1 cellular context compared by ENCODE assay signal in genomic region chr1:32394141-32394889, GRCh38.
TF ChIP-seq lines count a peak whose summit lies in the region.

BSDC1 (minus strand) TSS chr1:32394441; CDS start chr1:32394414, 27 bp downstream.

TF ChIP-seq in K562, 482 proteins besides CTCF, POLR2A, EP300 and RAD21 (continued from another document and continues in another):
- peak; percentile 87 to 89 for TF ChIP-seq NRF1 (conservative IDR thresholded peaks at IDR 0.05 in 1 of 2, IDR thresholded peaks at IDR 0.05 in 1 of 2)
- TF ChIP-seq RBM39 (optimal IDR thresholded peaks at IDR 0.05; ENCODE audit: low read depth, low read length), result no peak
- TF ChIP-seq ZC3H8 (IDR thresholded peaks at IDR 0.05), result no peak
- TF ChIP-seq PKNOX1 (IDR thresholded peaks at IDR 0.05), result peak; percentile 96
- TF ChIP-seq, protein P1, sequence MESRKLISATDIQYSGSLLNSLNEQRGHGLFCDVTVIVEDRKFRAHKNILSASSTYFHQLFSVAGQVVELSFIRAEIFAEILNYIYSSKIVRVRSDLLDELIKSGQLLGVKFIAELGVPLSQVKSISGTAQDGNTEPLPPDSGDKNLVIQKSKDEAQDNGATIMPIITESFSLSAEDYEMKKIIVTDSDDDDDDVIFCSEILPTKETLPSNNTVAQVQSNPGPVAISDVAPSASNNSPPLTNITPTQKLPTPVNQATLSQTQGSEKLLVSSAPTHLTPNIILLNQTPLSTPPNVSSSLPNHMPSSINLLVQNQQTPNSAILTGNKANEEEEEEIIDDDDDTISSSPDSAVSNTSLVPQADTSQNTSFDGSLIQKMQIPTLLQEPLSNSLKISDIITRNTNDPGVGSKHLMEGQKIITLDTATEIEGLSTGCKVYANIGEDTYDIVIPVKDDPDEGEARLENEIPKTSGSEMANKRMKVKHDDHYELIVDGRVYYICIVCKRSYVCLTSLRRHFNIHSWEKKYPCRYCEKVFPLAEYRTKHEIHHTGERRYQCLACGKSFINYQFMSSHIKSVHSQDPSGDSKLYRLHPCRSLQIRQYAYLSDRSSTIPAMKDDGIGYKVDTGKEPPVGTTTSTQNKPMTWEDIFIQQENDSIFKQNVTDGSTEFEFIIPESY (CRISPR knock-in tag; IDR thresholded peaks at IDR 0.05), result peak; percentile 89
- no peak for TF ChIP-seq U2AF2 (optimal IDR thresholded peaks at IDR 0.05; ENCODE audit: low read depth, low read length)
- TF ChIP-seq, protein P2, sequence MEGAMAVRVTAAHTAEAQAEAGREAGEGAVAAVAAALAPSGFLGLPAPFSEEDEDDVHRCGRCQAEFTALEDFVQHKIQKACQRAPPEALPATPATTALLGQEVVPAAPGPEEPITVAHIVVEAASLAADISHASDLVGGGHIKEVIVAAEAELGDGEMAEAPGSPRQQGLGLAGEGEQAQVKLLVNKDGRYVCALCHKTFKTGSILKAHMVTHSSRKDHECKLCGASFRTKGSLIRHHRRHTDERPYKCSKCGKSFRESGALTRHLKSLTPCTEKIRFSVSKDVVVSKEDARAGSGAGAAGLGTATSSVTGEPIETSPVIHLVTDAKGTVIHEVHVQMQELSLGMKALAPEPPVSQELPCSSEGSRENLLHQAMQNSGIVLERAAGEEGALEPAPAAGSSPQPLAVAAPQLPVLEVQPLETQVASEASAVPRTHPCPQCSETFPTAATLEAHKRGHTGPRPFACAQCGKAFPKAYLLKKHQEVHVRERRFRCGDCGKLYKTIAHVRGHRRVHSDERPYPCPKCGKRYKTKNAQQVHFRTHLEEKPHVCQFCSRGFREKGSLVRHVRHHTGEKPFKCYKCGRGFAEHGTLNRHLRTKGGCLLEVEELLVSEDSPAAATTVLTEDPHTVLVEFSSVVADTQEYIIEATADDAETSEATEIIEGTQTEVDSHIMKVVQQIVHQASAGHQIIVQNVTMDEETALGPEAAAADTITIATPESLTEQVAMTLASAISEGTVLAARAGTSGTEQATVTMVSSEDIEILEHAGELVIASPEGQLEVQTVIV (CRISPR knock-in tag; IDR thresholded peaks at IDR 0.05; ENCODE audit: borderline replicate concordance), result no peak
- TF ChIP-seq ZBTB5 (IDR thresholded peaks at IDR 0.05), result no peak
- TF ChIP-seq BRF1 (IDR thresholded peaks at IDR 0.05; ENCODE audit: borderline replicate concordance, extremely low read depth, insufficient read length), result no peak
- no peak for TF ChIP-seq SNIP1 (IDR thresholded peaks at IDR 0.05; ENCODE audit: low read depth)
- TF ChIP-seq NFXL1 (CRISPR knock-in tag; IDR thresholded peaks at IDR 0.05), result no peak
- no peak for TF ChIP-seq STAT6 (CRISPR knock-in tag; IDR thresholded peaks at IDR 0.05)
- TF ChIP-seq GTF2E2 (tag; IDR thresholded peaks at IDR 0.05), result peak; percentile 82
- 0 out of 2 replicates have a peak, but pooled peaks have one; percentile 63 for TF ChIP-seq NR2F6 (CRISPR knock-in tag; IDR thresholded peaks at IDR 0.05)
- TF ChIP-seq SPI1 (IDR thresholded peaks at IDR 0.05; ENCODE audit: borderline replicate concordance, low read depth, low read length), result no peak
- peak; percentile 98 for TF ChIP-seq ZNF407 (IDR thresholded peaks at IDR 0.05; ENCODE audit: low read depth)
- TF ChIP-seq NFE2L1 (tag; IDR thresholded peaks at IDR 0.05; ENCODE audit: borderline replicate concordance, low read depth), result no peak
- TF ChIP-seq TOE1 (IDR thresholded peaks at IDR 0.05; ENCODE audit: borderline replicate concordance), result peak; percentile 86
- TF ChIP-seq TOE1 (CRISPR knock-in tag; IDR thresholded peaks at IDR 0.05; ENCODE audit: borderline replicate concordance, low read depth), result peak; percentile 73; the same call in 1 of the 2 replicates
- TF ChIP-seq POU5F1 (IDR thresholded peaks at IDR 0.05; ENCODE audit: borderline replicate concordance, low read depth, low read length, partially characterized antibody), result peak; percentile 32
- TF ChIP-seq NFATC3 (IDR thresholded peaks at IDR 0.05), result no peak
- TF ChIP-seq EP400 (IDR thresholded peaks at IDR 0.05), result peak; percentile 88
- peak; percentile 86 for TF ChIP-seq MBD2 (IDR thresholded peaks at IDR 0.05; ENCODE audit: borderline replicate concordance, low read depth)
- TF ChIP-seq ASH1L (IDR thresholded peaks at IDR 0.05; ENCODE audit: borderline replicate concordance, low read depth, partially characterized antibody), result no peak
- TF ChIP-seq ZMIZ1 (IDR thresholded peaks at IDR 0.05; ENCODE audit: low read depth in 2 of 2, low read length in 2 of 2), result peak in 1 of 2 experiments; percentile 80; a peak in 2 of 4 replicates
- TF ChIP-seq STAT5A (IDR thresholded peaks at IDR 0.05; ENCODE audit: borderline replicate concordance, low read length), result 0 out of 2 replicates have a peak, but pooled peaks have one; percentile 36
- peak; percentile 82 to 94 (median 91) for TF ChIP-seq YY1 (IDR thresholded peaks at IDR 0.05; ENCODE audit: borderline replicate concordance in 1 of 3, control insufficient read depth in 1 of 3, extremely low read depth in 1 of 3, insufficient read depth in 3 of 3, insufficient read length in 1 of 3, insufficient replicate concordance in 2 of 3, low read depth in 1 of 3, low read length in 2 of 3)
- TF ChIP-seq FOXK2 (conservative IDR thresholded peaks at IDR 0.05 in 1 of 2, IDR thresholded peaks at IDR 0.05 in 1 of 2; ENCODE audit: low read depth in 2 of 2), result peak; percentile 96 to 98
- TF ChIP-seq FOXA3 (CRISPR knock-in tag; conservative IDR thresholded peaks at IDR 0.05 in 1 of 2, IDR thresholded peaks at IDR 0.05 in 1 of 2), result 0 out of 4 replicates have a peak, but pooled peaks of 1 of the 2 experiments have one; percentile 69
- no peak for TF ChIP-seq MTF1 (CRISPR knock-in tag; IDR thresholded peaks at IDR 0.05; ENCODE audit: borderline replicate concordance)
- TF ChIP-seq BRCA1 (IDR thresholded peaks at IDR 0.05), result no peak
- TF ChIP-seq BRCA1 (CRISPR knock-in tag; IDR thresholded peaks at IDR 0.05), result no peak
- TF ChIP-seq KLF13 (tag; IDR thresholded peaks at IDR 0.05; ENCODE audit: borderline replicate concordance, low read depth), result peak; percentile 94
- peak; percentile 69 for TF ChIP-seq PHF21A (IDR thresholded peaks at IDR 0.05; ENCODE audit: borderline replicate concordance, low read depth)
